Comparison of ENCODE assay signal across 8 cellular contexts in genomic region chr2:43174368-43175186, GRCh38. TPM values are rescaled to one million over a fixed set of nuclear protein-coding genes. Genes with fewer than 3 reads are reported as not detected.
A peak's percentile ranks its signal among the peaks of the same experiment; 100 is the strongest.
DNase-seq lines count a peak whose midpoint lies in the region; ATAC-seq and TF ChIP-seq lines count a peak whose summit lies in the region.

No MANE protein-coding gene starts in this region.

- intact Hi-C loops in CD14-positive monocyte (cut with micrococcal nuclease): loop anchor here (5.0 kb wide), 2 partner anchors 33 to 38 kb away; no protein-coding TSS in a partner anchor

- DNase-seq in CD14-positive monocyte (ENCODE audit: low spot score): peak; percentile 67
- DNase-seq in MM.1S: peak; percentile 87
- DNase-seq in lung microvascular endothelial cell (ENCODE audit: low read depth in 2 of 2): peak; percentile 91 to 97
- peak in 1 of 2 donors; percentile 85 for DNase-seq in stimulated activated effector memory CD8-positive, alpha-beta T cell treated with anti-CD3 and anti-CD28 coated beads, Interleukin-12 subunit alpha, Interleukin-12 subunit beta, amount 100 ng/mL, for 72 hours (ENCODE audit: low spot score in 2 of 2)
- no peak for DNase-seq in D341Med (ENCODE audit: low spot score)
- no peak for DNase-seq in middle frontal gyrus (ENCODE audit: extremely low spot score, low spot score)

- H3K27ac Mint-ChIP-seq in CD14-positive monocyte: peak overlapping the region; percentile 94 to 99 (median 97)
- peak overlapping the region; percentile 99 for H3K27ac Mint-ChIP-seq in activated T-helper 17 cell treated with anti-CD3 and anti-CD28 coated beads, Interleukin-2, amount 50 U/mL, for 72 hours
- peak overlapping the region; percentile 95 for H3K27ac Mint-ChIP-seq in stimulated activated effector memory CD8-positive, alpha-beta T cell treated with anti-CD3 and anti-CD28 coated beads, Interleukin-12 subunit alpha, Interleukin-12 subunit beta, amount 100 ng/mL, for 72 hours

- no peaks in the 10 kb centered on the region for H3K27me3 Mint-ChIP-seq in CD14-positive monocyte (ENCODE audit: low read depth in 3 of 3)
- H3K27me3 Mint-ChIP-seq in activated T-helper 17 cell treated with anti-CD3 and anti-CD28 coated beads, Interleukin-2, amount 50 U/mL, for 72 hours: no peaks in the 10 kb centered on the region

- H3K36me3 ChIP-seq in MM.1S (replicated peaks; ENCODE audit: insufficient read depth, low read length): no peaks in the 10 kb centered on the region

- H3K9me3 Mint-ChIP-seq in CD14-positive monocyte: peaks cover 0 to 2% (median 0%) of the 10 kb centered on the region in 7 donors
- H3K9me3 Mint-ChIP-seq in activated T-helper 17 cell treated with anti-CD3 and anti-CD28 coated beads, Interleukin-2, amount 50 U/mL, for 72 hours: no peaks in the 10 kb centered on the region
- H3K9me3 Mint-ChIP-seq in stimulated activated effector memory CD8-positive, alpha-beta T cell treated with anti-CD3 and anti-CD28 coated beads, Interleukin-12 subunit alpha, Interleukin-12 subunit beta, amount 100 ng/mL, for 72 hours: no peaks in the 10 kb centered on the region

- H3K27ac ChIP-seq in MM.1S (ENCODE audit: low read length): peak overlapping the region; percentile 92

- no peaks in the 10 kb centered on the region for H3K9me2 ChIP-seq in MM.1S (replicated peaks; ENCODE audit: insufficient read depth, low read length)

- no peaks in the 10 kb centered on the region for H4K20me1 ChIP-seq in MM.1S (ENCODE audit: insufficient read depth, low read length)

- H3K9me3 ChIP-seq in MM.1S (replicated peaks; ENCODE audit: insufficient read depth, low read length): no peaks in the 10 kb centered on the region

- H3F3A ChIP-seq in MM.1S (ENCODE audit: insufficient read depth, low read length): peaks cover 19% of the 10 kb centered on the region

- peak overlapping the region; percentile 50 for H3K4me3 ChIP-seq in MM.1S (ENCODE audit: low read length)

- peaks cover 93% of the 10 kb centered on the region for H3K4me1 Mint-ChIP-seq in CD14-positive monocyte
- H3K4me1 Mint-ChIP-seq in activated T-helper 17 cell treated with anti-CD3 and anti-CD28 coated beads, Interleukin-2, amount 50 U/mL, for 72 hours: peaks cover 46% of the 10 kb centered on the region
- peaks cover 73% of the 10 kb centered on the region for H3K4me1 Mint-ChIP-seq in stimulated activated effector memory CD8-positive, alpha-beta T cell treated with anti-CD3 and anti-CD28 coated beads, Interleukin-12 subunit alpha, Interleukin-12 subunit beta, amount 100 ng/mL, for 72 hours

- 0 out of 2 replicates have a peak overlapping the region, but pooled peaks have one; percentile 12 for H2AFZ ChIP-seq in MM.1S (ENCODE audit: low read length)

- H3K4me3 Mint-ChIP-seq in CD14-positive monocyte: peak overlapping the region; percentile 69 to 84
- H3K4me3 Mint-ChIP-seq in activated T-helper 17 cell treated with anti-CD3 and anti-CD28 coated beads, Interleukin-2, amount 50 U/mL, for 72 hours: peak overlapping the region; percentile 80
- H3K4me3 Mint-ChIP-seq in stimulated activated effector memory CD8-positive, alpha-beta T cell treated with anti-CD3 and anti-CD28 coated beads, Interleukin-12 subunit alpha, Interleukin-12 subunit beta, amount 100 ng/mL, for 72 hours: peak overlapping the region; percentile 62

- H3K4me2 ChIP-seq in MM.1S (ENCODE audit: low read depth, low read length): peak overlapping the region; percentile 77

- H3K4me1 ChIP-seq in MM.1S (ENCODE audit: low read length): peaks cover 55% of the 10 kb centered on the region

- TF ChIP-seq CTCF in CD14-positive monocyte (IDR thresholded peaks at IDR 0.05) (no peak), MM.1S (IDR thresholded peaks at IDR 0.05; ENCODE audit: low read length) (no peak)

- no peaks in the 10 kb centered on the region for H3K79me2 ChIP-seq in MM.1S (ENCODE audit: low read length)

- no peaks in the 10 kb centered on the region for H3K27me3 ChIP-seq in MM.1S (replicated peaks; ENCODE audit: insufficient read depth, low read length)

- H3K36me3 Mint-ChIP-seq in CD14-positive monocyte: peaks cover 0 to 4% of the 10 kb centered on the region in 2 donors
- H3K36me3 Mint-ChIP-seq in activated T-helper 17 cell treated with anti-CD3 and anti-CD28 coated beads, Interleukin-2, amount 50 U/mL, for 72 hours (ENCODE audit: low read depth): peaks cover 9% of the 10 kb centered on the region
- no peaks in the 10 kb centered on the region for H3K36me3 Mint-ChIP-seq in stimulated activated effector memory CD8-positive, alpha-beta T cell treated with anti-CD3 and anti-CD28 coated beads, Interleukin-12 subunit alpha, Interleukin-12 subunit beta, amount 100 ng/mL, for 72 hours

- ATAC-seq in GM21515 (IDR thresholded peaks at IDR 0.05; ENCODE audit: unreplicated experiment): peak; percentile 85
- ATAC-seq in activated T-helper 17 cell treated with anti-CD3 and anti-CD28 coated beads, Interleukin-2, amount 50 U/mL, for 72 hours (replicated peaks): peak; percentile 79
- peak; percentile 83 for ATAC-seq in stimulated activated effector memory CD8-positive, alpha-beta T cell treated with anti-CD3 and anti-CD28 coated beads, Interleukin-12 subunit alpha, Interleukin-12 subunit beta, amount 100 ng/mL, for 72 hours

- peak overlapping the region; percentile 72 for H3K9ac ChIP-seq in MM.1S (ENCODE audit: low read length)

RNA-seq across cellular contexts. Expression of gene ZFP36L2, which starts 51.8 kb away (rescaled TPM):
- polyA plus RNA-seq in CD14-positive monocyte: 10 to 100 TPM; 84.4 to 88.3 TPM
- total RNA-seq in activated T-helper 17 cell treated with anti-CD3 and anti-CD28 coated beads, Interleukin-2, amount 50 U/mL, for 72 hours: 100 to 1,000 TPM in 1 of 2 donors, 10 to 100 TPM in 1; 57.8 to 185 TPM
- total RNA-seq in lung microvascular endothelial cell: 7.7 and 11.8 TPM in 2 replicates

Comparison
In these comparisons a context has a peak if more than half of its experiments do, and no peak if none do; other contexts are left out.
1. DNase-seq: peak in CD14-positive monocyte (single experiment), MM.1S (single experiment) and lung microvascular endothelial cell (2 of 2); none in D341Med (single experiment) and middle frontal gyrus (single experiment).
2. Peak in every context shown above with its lines, with median percentiles within 50 percentile points of each other: H3K27ac Mint-ChIP-seq, H3K4me3 Mint-ChIP-seq and ATAC-seq.